ENCODE assay signal across 20 cellular contexts in the genomic region with DNA sequence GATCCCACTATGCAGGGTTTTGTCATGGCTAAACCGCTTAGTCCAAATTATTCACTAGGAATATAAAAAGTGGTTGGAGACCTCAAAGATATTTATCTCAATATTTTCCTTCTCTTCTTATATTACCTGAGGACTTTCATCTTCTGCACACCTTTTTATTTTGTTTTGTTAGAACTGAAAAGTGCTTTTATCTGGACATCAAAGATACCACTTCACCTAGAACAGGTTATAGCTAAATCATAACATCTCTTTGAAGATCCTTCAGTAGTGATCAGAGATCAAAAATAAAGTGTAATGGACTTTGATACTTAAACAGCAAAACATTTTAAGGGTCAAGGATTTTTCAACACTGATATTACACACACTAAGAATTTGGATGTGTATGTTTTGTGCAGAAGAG.
"Had no signal": no experiment of that assay in that cellular context is flagged by ENCODE, and none has a peak within 500 bp of the region (broad histone marks: within the 10 kb centered on the region; RNA-seq: fewer than 3 reads in every experiment).

No MANE protein-coding gene starts in this region.

- DNase-seq: stimulated activated CD4-positive, alpha-beta T cell treated with anti-CD3 and anti-CD28 coated beads, Interleukin-2, amount 100 ng/mL, for 48 hours; stimulated activated CD4-positive, alpha-beta T cell treated with anti-CD3 and anti-CD28 coated beads, Interleukin-4, amount 100 ng/mL, for 1 hour; stimulated activated CD4-positive, alpha-beta T cell treated with anti-CD3 and anti-CD28 coated beads, Interleukin-4, amount 100 ng/mL, for 24 hours; stimulated activated CD4-positive, alpha-beta T cell treated with anti-CD3 and anti-CD28 coated beads, Interleukin-4, amount 100 ng/mL, for 4 hours; stimulated activated CD8-positive, alpha-beta memory T cell treated with anti-CD3 and anti-CD28 coated beads, Interleukin-4, amount 100 ng/mL, for 48 hours; stimulated activated naive B cell treated with anti-CD40 and anti-IgM and Interleukin-4, amounts not matched to agents 10 μg/mL and 1 μg/mL and 100 μg/mL, for 72 hours; stimulated activated naive CD4-positive, alpha-beta T cell; stimulated activated naive CD4-positive, alpha-beta T cell treated with Interleukin-2 at 50 U/mL for 16 hours; stimulated activated naive CD8-positive, alpha-beta T cell treated with anti-CD3 and anti-CD28 coated beads, Interleukin-15, amount 100 ng/mL, for 72 hours; stimulated activated naive CD8-positive, alpha-beta T cell treated with anti-CD3 and anti-CD28 coated beads, Interleukin-15, Interleukin-2, amounts not matched to agents 100 U/mL and 50 U/mL, for 24 hours; stomach; substantia nigra; testis; thyroid gland; tibial artery; transverse colon; trophoblast cell; upper lobe of left lung; upper lobe of right lung; uterus had no signal
